ENCODE assay signal across 21 cellular contexts in genomic region chr4:27775156-27775555, GRCh38.
DNase-seq lines count a peak whose midpoint lies in the region; ATAC-seq lines count a peak whose summit lies in the region.
"Had no signal": no experiment of that assay in that cellular context is flagged by ENCODE, and none has a peak within 500 bp of the region (broad histone marks: within the 10 kb centered on the region; RNA-seq: fewer than 3 reads in every experiment).

No MANE protein-coding gene starts in this region.

- peak; percentile 1 for DNase-seq in NCI-H1105 treated with DMSO at 0.1 percent for 48 hours (lab: John Stamatoyannopoulos, UW)
- DNase-seq in NCI-H1105 (lab: John Stamatoyannopoulos, UW) = no peak
- peak; percentile 1 for DNase-seq in NCI-H82 (lab: John Stamatoyannopoulos, UW)
- DNase-seq in NCI-H82 treated with DMSO at 0.1 percent for 48 hours (lab: John Stamatoyannopoulos, UW; ENCODE audit: unreplicated experiment) = no peak
- DNase-seq in NCI-H69 (lab: John Stamatoyannopoulos, UW) = peak; percentile 49
- DNase-seq in activated effector memory CD4-positive, alpha-beta T cell treated with anti-CD3 and anti-CD28 coated beads, Interleukin-2, amount 50 U/mL, for 16 hours = no peak
- no peak for DNase-seq in NCI-H446 (lab: John Stamatoyannopoulos, UW)
- DNase-seq: CD8-positive, alpha-beta memory T cell; DMS 273 treated with DMSO at 0.1 percent for 48 hours; DND-41; Karpas-422; NCI-H1092; NCI-H1694; NCI-H2029 treated with DMSO at 0.1 percent for 48 hours; NCI-H2227 treated with DMSO at 0.1 percent for 48 hours; NCI-H526; PC-9; T-helper 1 cell had no signal

- no peak for ATAC-seq in HG03469 (IDR thresholded peaks at IDR 0.05; ENCODE audit: unreplicated experiment)
- ATAC-seq: HCT116, Right ventricle myocardium inferior had no signal

Comparison
In these comparisons a context has a peak if more than half of its experiments do, and no peak if none do; other contexts are left out.
1. DNase-seq: peak in NCI-H1105 treated with DMSO at 0.1 percent for 48 hours (single experiment), NCI-H82 (single experiment) and NCI-H69 (single experiment); none in NCI-H1105 (single experiment), NCI-H82 treated with DMSO at 0.1 percent for 48 hours (single experiment), activated effector memory CD4-positive, alpha-beta T cell treated with anti-CD3 and anti-CD28 coated beads, Interleukin-2, amount 50 U/mL, for 16 hours (single experiment) and NCI-H446 (0 of 2).